ENCODE assay signal across 9 cellular contexts in the genomic region with DNA sequence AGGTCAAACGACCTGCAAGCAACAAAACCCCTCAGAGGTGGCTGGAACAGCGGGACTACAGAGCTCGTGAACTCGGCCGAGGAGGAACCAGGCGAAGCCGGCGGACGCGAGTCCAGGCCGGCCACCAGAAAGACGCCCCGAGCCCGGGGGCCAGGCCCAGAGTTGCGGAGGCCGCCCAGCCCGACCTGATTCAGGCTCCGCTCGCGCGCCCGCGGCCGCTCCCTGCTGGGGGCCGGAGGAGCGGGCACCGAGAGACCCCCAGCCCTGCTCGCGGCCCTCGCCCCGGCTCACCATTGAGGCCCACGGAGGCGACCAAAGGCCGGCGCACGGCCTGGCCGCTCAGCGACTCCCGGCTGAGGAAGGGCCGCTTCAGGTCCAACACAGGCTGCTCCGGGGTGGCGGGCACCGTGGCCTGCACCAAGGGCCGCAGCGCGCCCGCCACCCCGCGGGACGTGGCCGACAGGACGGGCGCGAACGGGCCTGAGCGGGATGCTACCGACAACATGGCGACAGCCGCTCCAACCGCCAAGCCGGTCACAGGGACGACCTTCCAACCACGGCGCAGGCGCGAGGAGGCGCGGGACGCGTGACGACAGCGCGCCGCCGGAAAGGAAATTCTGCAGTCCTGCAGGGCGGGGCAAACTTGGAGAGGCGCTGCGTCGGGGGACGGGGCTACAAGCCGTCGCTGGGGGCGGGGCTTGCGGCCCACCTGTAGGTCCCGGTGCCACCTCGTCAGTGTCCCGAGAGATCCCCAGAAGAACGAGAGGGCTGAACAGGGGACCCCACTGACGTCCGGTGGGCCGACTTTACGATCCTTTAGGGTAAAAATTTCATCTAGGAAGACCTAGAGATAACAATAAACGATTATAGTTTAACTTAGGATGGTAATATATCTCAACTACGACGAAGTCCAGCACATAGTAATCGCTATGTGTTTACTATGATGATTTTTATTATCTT. TPM values are rescaled to one million over a fixed set of nuclear protein-coding genes. Genes with fewer than 3 reads are reported as not detected.
DNase-seq lines count a peak whose midpoint lies in the region; ATAC-seq, FAIRE-seq and TF ChIP-seq lines count a peak whose summit lies in the region.
"Had no signal": no experiment of that assay in that cellular context is flagged by ENCODE, and none has a peak within 500 bp of the region (broad histone marks: within the 10 kb centered on the region; RNA-seq: fewer than 3 reads in every experiment).

A gene (minus strand): TSS at position 538 of the 960 bp plus-strand sequence. CDS start 33 bp downstream, at position 505.

- H3K36me3 ChIP-seq in BE2C (peaks cover 18% of the 10 kb centered on the region), kidney (ENCODE audit: control insufficient read depth in 1 of 2, insufficient read depth in 2 of 2, low read length in 2 of 2) (no peaks in the 10 kb centered on the region)

- H3K4me1 ChIP-seq in BE2C (peaks cover 3% of the 10 kb centered on the region; the same call in 1 of the 2 replicates), kidney (ENCODE audit: control insufficient read depth in 1 of 2, insufficient read depth in 1 of 2, low read depth in 1 of 2, low read length in 2 of 2) (peaks cover 0 to 5% of the 10 kb centered on the region in 2 donors)

- ATAC-seq in HG03442 (IDR thresholded peaks at IDR 0.05; ENCODE audit: unreplicated experiment), result peak; percentile 91

- peak; percentile 96 for DNase-seq in BE2C
- DNase-seq in GM19239 (ENCODE audit: insufficient read length, low spot score), result peak; percentile 87
- peak; percentile 92 for DNase-seq in NCI-H510A treated with DMSO at 0.1 percent for 48 hours (lab: John Stamatoyannopoulos, UW)
- peak; percentile 92 to 93 for DNase-seq in activated CD4-positive, alpha-beta T cell treated with anti-CD3 and anti-CD28 coated beads for 24 hours (ENCODE audit: low read depth in 2 of 2)
- DNase-seq in cerebellum (ENCODE audit: low spot score), result peak; percentile 95
- peak; percentile 98 for DNase-seq in kidney
- peak; percentile 91 to 95 for DNase-seq in stimulated activated CD4-positive, alpha-beta T cell treated with anti-CD3 and anti-CD28 coated beads, Interleukin-15, amount 100 ng/mL, for 1 hour (ENCODE audit: low read depth in 1 of 2, low spot score in 1 of 2)

- H3K9me3 ChIP-seq in BE2C, result no peaks in the 10 kb centered on the region
- H3K9me3 ChIP-seq in kidney (ENCODE audit: control insufficient read depth in 1 of 2, low read length in 2 of 2), result no peaks in the 10 kb centered on the region

- intact Hi-C loops in kidney (cut with DNase I), result no loop called here

- peak within 1 kb of the TSS; percentile 88 to 90 for H3K9ac ChIP-seq in kidney (ENCODE audit: low read length in 2 of 2)

- H3K4me3 ChIP-seq in BE2C (ENCODE audit: low read depth, low read length) (peak within 1 kb of the TSS; percentile 99), kidney (ENCODE audit: low read length in 2 of 2) (peak within 1 kb of the TSS; percentile 89 to 94)

- H3K27ac ChIP-seq in kidney (ENCODE audit: low read depth in 2 of 2, low read length in 2 of 2), result peak within 1 kb of the TSS; percentile 88 to 90

- TF ChIP-seq CTCF in BE2C (IDR thresholded peaks at IDR 0.05; ENCODE audit: low read depth, low read length) (no peak), kidney (IDR thresholded peaks at IDR 0.05; ENCODE audit: borderline replicate concordance, extremely low read depth, insufficient read depth) (no peak)

- FAIRE-seq in GM19239 (lab: Jason Lieb, UNC) (peak; percentile 94), kidney (lab: Jason Lieb, UNC) (no peak)
- FAIRE-seq: islet of Langerhans had no signal

- H3K27me3 ChIP-seq in BE2C, result 0 out of 2 replicates have a peak, but pooled peaks cover 3% of the 10 kb centered on the region

RNA-seq across cellular contexts. Expression of the gene that starts here (rescaled TPM):
- 56.9 TPM for polyA plus RNA-seq in BE2C (2012; ENCODE audit: insufficient read depth, insufficient read length, low read depth)
- 16.4 TPM for total RNA-seq in cerebellum
- total RNA-seq in kidney, result 37.9 TPM
- polyA plus RNA-seq in kidney (ENCODE audit: insufficient read depth, low read depth, low replicate concordance), result 148 TPM

Comparison
In these comparisons a context has a peak if more than half of its experiments do, and no peak if none do; other contexts are left out.
1. Peak in every context shown above with its lines: DNase-seq, ATAC-seq, H3K4me3 ChIP-seq and H3K27ac ChIP-seq.